Comparison of ENCODE assay signal across 14 cellular contexts in the genomic region with DNA sequence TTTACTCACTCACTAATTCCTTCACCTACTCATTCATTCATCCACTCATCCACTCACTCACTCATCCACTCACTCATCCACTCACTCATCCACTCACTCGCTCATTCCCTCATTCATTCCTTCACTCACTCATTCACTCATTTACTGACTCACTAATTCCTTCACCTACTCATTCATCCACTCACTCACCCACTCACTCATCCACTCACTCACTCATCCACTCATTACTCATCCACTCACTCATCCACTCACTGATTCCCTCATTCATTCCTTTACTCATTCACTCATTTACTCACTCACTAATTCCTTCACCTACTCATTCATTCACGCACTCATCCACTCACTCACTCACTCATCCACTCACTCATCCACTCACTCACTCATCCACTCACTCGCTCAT. TPM values are rescaled to one million over a fixed set of nuclear protein-coding genes. Genes with fewer than 3 reads are reported as not detected.
"Had no signal": no experiment of that assay in that cellular context is flagged by ENCODE, and none has a peak within 500 bp of the region (broad histone marks: within the 10 kb centered on the region; RNA-seq: fewer than 3 reads in every experiment).

No MANE protein-coding gene starts in this region.

RNA-seq across cellular contexts. Expression of a gene that starts 15.6 kb away (rescaled TPM):
- total RNA-seq: kidney epithelial cell; left cardiac atrium; left ventricle myocardium inferior; left ventricle myocardium superior; liver; lung microvascular endothelial cell; mammary epithelial cell; mesenteric fat pad; mesothelial cell of epicardium; myocyte; naive thymus-derived CD4-positive, alpha-beta T cell; naive thymus-derived CD8-positive, alpha-beta T cell had no signal
- polyA plus RNA-seq: immature natural killer cell; keratinocyte; liver; naive thymus-derived CD4-positive, alpha-beta T cell; naive thymus-derived CD8-positive, alpha-beta T cell had no signal

RNA-seq across cellular contexts. Expression of a gene that starts 49.5 kb away (rescaled TPM):
- total RNA-seq: kidney epithelial cell; left cardiac atrium; left ventricle myocardium inferior; left ventricle myocardium superior; lung microvascular endothelial cell; mesenteric fat pad; mesothelial cell of epicardium; myocyte; naive thymus-derived CD4-positive, alpha-beta T cell; naive thymus-derived CD8-positive, alpha-beta T cell had no signal
- polyA plus RNA-seq: immature natural killer cell; keratinocyte; mammary epithelial cell; naive thymus-derived CD4-positive, alpha-beta T cell; naive thymus-derived CD8-positive, alpha-beta T cell had no signal
